Comparison of ENCODE assay signal across 14 cellular contexts in genomic region chr16:10813123-10813455, GRCh38. TPM values are rescaled to one million over a fixed set of nuclear protein-coding genes. Genes with fewer than 3 reads are reported as not detected.
"Had no signal": no experiment of that assay in that cellular context is flagged by ENCODE, and none has a peak within 500 bp of the region (broad histone marks: within the 10 kb centered on the region; RNA-seq: fewer than 3 reads in every experiment).

No MANE protein-coding gene starts in this region.

- H3K9me3 ChIP-seq: esophagus squamous epithelium, mucosa of descending colon, stomach, thoracic aorta had no signal

- H3K36me3 Mint-ChIP-seq: naive thymus-derived CD8-positive, alpha-beta T cell had no signal

- DNase-seq: activated CD4-positive, alpha-beta T cell treated with anti-CD3 and anti-CD28 coated beads, Interleukin-2, amount 50 U/mL, for 1 hour; activated naive CD4-positive, alpha-beta T cell; esophagus squamous epithelium; foreskin fibroblast; left cardiac atrium; mucosa of descending colon; naive thymus-derived CD8-positive, alpha-beta T cell; occipital lobe; stimulated activated CD4-positive, alpha-beta T cell treated with anti-CD3 and anti-CD28 coated beads, Interleukin-12 subunit alpha, Interleukin-12 subunit beta, amount 100 ng/mL, for 4 hours; stimulated activated CD4-positive, alpha-beta T cell treated with anti-CD3 and anti-CD28 coated beads, Interleukin-2, amount 100 ng/mL, for 48 hours; stomach had no signal

- H3K27ac Mint-ChIP-seq: naive thymus-derived CD8-positive, alpha-beta T cell had no signal

- ATAC-seq: left cardiac atrium; mucosa of descending colon; naive thymus-derived CD8-positive, alpha-beta T cell had no signal

- H3K27ac ChIP-seq: cardiac muscle cell, esophagus squamous epithelium, stomach, thoracic aorta had no signal

- H3K36me3 ChIP-seq: cardiac muscle cell, esophagus squamous epithelium, stomach, thoracic aorta had no signal

- H3K4me3 ChIP-seq: cardiac muscle cell, esophagus squamous epithelium, mucosa of descending colon, stomach, thoracic aorta had no signal

- H3K4me3 Mint-ChIP-seq: naive thymus-derived CD8-positive, alpha-beta T cell had no signal

RNA-seq across cellular contexts. Expression of gene TVP23A, which starts 5.5 kb away (rescaled TPM):
- total RNA-seq: lung microvascular endothelial cell; naive thymus-derived CD8-positive, alpha-beta T cell had no signal
